1 cellular context compared by ENCODE assay signal in genomic region chr15:62430056-62430455, GRCh38.
TF ChIP-seq lines count a peak whose summit lies in the region.

No MANE protein-coding gene starts in this region.

TF ChIP-seq in A549, 52 proteins besides CTCF, POLR2A, EP300 and RAD21 (continued from another document):
- TF ChIP-seq HMGXB4 (CRISPR knock-in tag; IDR thresholded peaks at IDR 0.05; ENCODE audit: borderline replicate concordance) (no peak), TP53 (CRISPR knock-in tag; IDR thresholded peaks at IDR 0.05) (no peak), CHD2 (IDR thresholded peaks at IDR 0.05; ENCODE audit: low read length, partially characterized antibody) (no peak), HOXB5 (CRISPR knock-in tag; IDR thresholded peaks at IDR 0.05) (no peak), BHLHE40 (IDR thresholded peaks at IDR 0.05; ENCODE audit: low read depth, low read length) (no peak), EHF (CRISPR knock-in tag; IDR thresholded peaks at IDR 0.05) (no peak), PHF8 (IDR thresholded peaks at IDR 0.05; ENCODE audit: borderline replicate concordance, low read depth) (no peak), HES2 (IDR thresholded peaks at IDR 0.05) (no peak), MAFK (IDR thresholded peaks at IDR 0.05; ENCODE audit: partially characterized antibody) (no peak), EHMT2 (IDR thresholded peaks at IDR 0.05; ENCODE audit: low read depth) (no peak), POLR2AphosphoS2 (conservative IDR thresholded peaks at IDR 0.05; ENCODE audit: low read length) (no peak), ZSCAN20 (CRISPR knock-in tag; IDR thresholded peaks at IDR 0.05) (no peak), RFX5 (IDR thresholded peaks at IDR 0.05) (no peak), FOSL2 (IDR thresholded peaks at IDR 0.05) (no peak), FOSL2 (CRISPR knock-in tag; IDR thresholded peaks at IDR 0.05) (no peak)
